ENCODE assay signal across 14 cellular contexts in the genomic region with DNA sequence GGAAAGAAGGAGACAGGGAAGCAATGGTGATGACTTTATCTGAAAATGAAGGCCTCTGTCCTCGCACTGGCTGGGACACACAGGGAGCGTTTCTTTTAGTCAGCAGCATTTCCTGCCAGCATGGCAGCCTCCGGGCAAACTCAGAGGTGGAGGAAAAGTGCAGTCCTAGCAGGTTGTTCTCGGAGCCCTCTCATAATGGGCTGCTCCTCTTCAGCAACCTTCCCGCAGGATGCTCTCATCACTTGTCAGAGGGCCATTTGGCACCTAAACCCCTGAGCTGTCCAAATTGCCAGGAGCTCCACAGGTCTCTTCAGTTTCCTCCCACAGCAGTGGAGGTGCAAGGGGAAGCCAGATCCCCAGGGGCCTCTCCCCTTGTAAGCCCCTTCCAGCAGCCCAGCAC. TPM values are rescaled to one million over a fixed set of nuclear protein-coding genes. Genes with fewer than 3 reads are reported as not detected.
DNase-seq lines count a peak whose midpoint lies in the region; ATAC-seq and TF ChIP-seq lines count a peak whose summit lies in the region.
"Had no signal": no experiment of that assay in that cellular context is flagged by ENCODE, and none has a peak within 500 bp of the region (broad histone marks: within the 10 kb centered on the region; RNA-seq: fewer than 3 reads in every experiment).

No MANE protein-coding gene starts in this region.

- intact Hi-C loops in IMR-90 (cut with micrococcal nuclease): loop anchor here (10.0 kb wide), 1 partner anchor 214 kb away; a partner anchor contains a TSS

- H4K91ac ChIP-seq in IMR-90 (ENCODE audit: insufficient read depth, low read depth, low read length): no peak overlapping the region

- H3K36me3 Mint-ChIP-seq in nephron progenitor cell (ENCODE audit: low read depth): peaks cover 10% of the 10 kb centered on the region

- no peak overlapping the region for H3K9ac ChIP-seq in IMR-90 (ENCODE audit: low read depth, low read length)

- H3K27me3 ChIP-seq in IMR-90 (ENCODE audit: control insufficient read depth, insufficient read depth, low read length): no peaks in the 10 kb centered on the region

- no peak overlapping the region; the same call in 1 of the 2 replicates for H3K23ac ChIP-seq in IMR-90 (ENCODE audit: low read depth, low read length)

- no peak overlapping the region for H3K56ac ChIP-seq in IMR-90 (ENCODE audit: extremely low read depth, insufficient read depth, low read length)

- peaks cover 8% of the 10 kb centered on the region for H3K27me3 Mint-ChIP-seq in nephron progenitor cell (ENCODE audit: low read depth, poor library complexity)
- H3K27me3 Mint-ChIP-seq: activated naive CD8-positive, alpha-beta T cell had no signal

- H3K27ac ChIP-seq in IMR-90 (ENCODE audit: insufficient read depth, low read length) (no peak overlapping the region), mesodermal cell (ENCODE audit: low read depth, low read length, severe bottlenecking) (peak overlapping the region; percentile 16)
- H3K27ac ChIP-seq: 22Rv1 had no signal

- no peak overlapping the region for H3K27ac Mint-ChIP-seq in nephron progenitor cell
- H3K27ac Mint-ChIP-seq: activated naive CD8-positive, alpha-beta T cell; nephron had no signal

- whole genome bisulfite sequencing in IMR-90 (ENCODE audit: extremely low coverage in 2 of 2, insufficient read length in 1 of 2), 2 experiments: 78% methylated on average over 3 of the region's 5 CpGs; no CpG with 5 or more reads in 1 of the 2 experiments
- 73 to 86% methylated on average over 4 to 5 of the region's 5 CpGs for WGBS in mesodermal cell (ENCODE audit: insufficient coverage in 2 of 2), 2 experiments

- peaks cover 39% of the 10 kb centered on the region for H3K4me1 Mint-ChIP-seq in nephron progenitor cell

- no peak overlapping the region for H2BK15ac ChIP-seq in IMR-90 (ENCODE audit: low read depth, low read length)

- H3K14ac ChIP-seq in IMR-90 (replicated peaks; ENCODE audit: low read depth, low read length): peak overlapping the region; percentile 45; the same call in 1 of the 2 replicates

- dilution Hi-C loops in IMR-90 (cut with HindIII; ENCODE audit: low sequenced_read_pairs, unreplicated experiment): no loop called here

- H3K36me3 ChIP-seq in IMR-90 (ENCODE audit: control insufficient read depth, insufficient read depth, low read length): no peaks in the 10 kb centered on the region
- H3K36me3 ChIP-seq in mesodermal cell (ENCODE audit: control insufficient read depth, insufficient read depth, low read length): no peaks in the 10 kb centered on the region

- H2BK20ac ChIP-seq in IMR-90 (ENCODE audit: low read depth, low read length): no peak overlapping the region

- no peak for TF ChIP-seq RAD21 in IMR-90 (IDR thresholded peaks at IDR 0.05; ENCODE audit: low read length)

- no peak overlapping the region for H3K4me2 ChIP-seq in IMR-90 (ENCODE audit: low read depth, low read length)

- in situ Hi-C loops in IMR-90 (cut with MboI; ENCODE audit: low sequenced_read_pairs): no loop called here

- H3K9me3 ChIP-seq in IMR-90 (ENCODE audit: control insufficient read depth, insufficient read depth, low read length): no peaks in the 10 kb centered on the region
- H3K9me3 ChIP-seq in mesodermal cell (ENCODE audit: control insufficient read depth, low read length): no peaks in the 10 kb centered on the region

- peak; percentile 19 for DNase-seq in DMS153 (lab: John Stamatoyannopoulos, UW)
- DNase-seq in DMS153 treated with DMSO at 0.1 percent for 48 hours (lab: John Stamatoyannopoulos, UW; ENCODE audit: unreplicated experiment): no peak
- DNase-seq in IMR-90: no peak
- peak; percentile 5 for DNase-seq in activated effector memory CD4-positive, alpha-beta T cell treated with Interleukin-2 at 50 U/mL for 16 hours
- DNase-seq in MV-4-11 (lab: John Stamatoyannopoulos, UW): no peak
- no peak for DNase-seq in nephron progenitor cell
- no peak for DNase-seq in LoVo (ENCODE audit: low spot score)

- H3K18ac ChIP-seq in IMR-90 (ENCODE audit: low read depth, low read length): no peak overlapping the region

- H4K8ac ChIP-seq in IMR-90 (ENCODE audit: low read depth in 2 of 2, low read length in 2 of 2): no peak overlapping the region

- CTCF ChIA-PET in IMR-90 (lab: Yijun Ruan, JAX): no interaction called here

- no peak overlapping the region for H2BK5ac ChIP-seq in IMR-90 (ENCODE audit: low read depth, low read length, poor library complexity, severe bottlenecking)

- no peak overlapping the region for H4K5ac ChIP-seq in IMR-90 (ENCODE audit: low read depth, low read length)

- H2AK5ac ChIP-seq in IMR-90 (ENCODE audit: low read depth, low read length): peak overlapping the region; percentile 0; the same call in 1 of the 2 replicates

- no peak overlapping the region for H3K4me3 Mint-ChIP-seq in nephron progenitor cell
- H3K4me3 Mint-ChIP-seq: activated naive CD8-positive, alpha-beta T cell; nephron had no signal

- BruUV-seq in IMR-90 (replicated peaks; lab: Mats Ljungman, UMichigan): no TSS peak

- peaks cover 42% of the 10 kb centered on the region for H4K20me1 ChIP-seq in IMR-90 (ENCODE audit: insufficient read depth, low read length)

- no peak for ATAC-seq in IMR-90 (ENCODE audit: low read depth)
- ATAC-seq: HCT116, left lobe of liver, Panc1 had no signal

- no peak for TF ChIP-seq POLR2A in IMR-90 (IDR thresholded peaks at IDR 0.05; ENCODE audit: low read depth, low read length)

- peaks cover 16% of the 10 kb centered on the region for H3K9me1 ChIP-seq in IMR-90 (ENCODE audit: insufficient read depth, low read length)

- H3K4me1 ChIP-seq in IMR-90 (ENCODE audit: control insufficient read depth, insufficient read depth, low read length): peaks cover 22% of the 10 kb centered on the region
- peaks cover 18% of the 10 kb centered on the region for H3K4me1 ChIP-seq in mesodermal cell (ENCODE audit: control insufficient read depth, insufficient read depth, low read length, poor library complexity, severe bottlenecking)

- no peak overlapping the region for H2AFZ ChIP-seq in IMR-90 (replicated peaks; ENCODE audit: low read length, poor library complexity)

- no peak overlapping the region for H2BK120ac ChIP-seq in IMR-90 (ENCODE audit: low read depth, low read length)

- H3K4me3 ChIP-seq in IMR-90 (ENCODE audit: insufficient read depth, low read depth, low read length): no peak overlapping the region
- no peak overlapping the region for H3K4me3 ChIP-seq in mesodermal cell (ENCODE audit: extremely low read depth, insufficient read depth, low read length, poor library complexity, severe bottlenecking)

- peaks cover 7% of the 10 kb centered on the region for H3K9me3 Mint-ChIP-seq in nephron progenitor cell

- no peak overlapping the region for H2AK9ac ChIP-seq in IMR-90 (replicated peaks; ENCODE audit: low read depth, low read length, poor library complexity)

- H3K79me1 ChIP-seq in IMR-90 (ENCODE audit: low read depth in 1 of 2, low read length in 2 of 2): peaks cover 42 to 62% of the 10 kb centered on the region in 2 experiments

- H3K4ac ChIP-seq in IMR-90 (ENCODE audit: low read depth, low read length): no peak overlapping the region

- TF ChIP-seq CTCF in IMR-90 (conservative IDR thresholded peaks at IDR 0.05; ENCODE audit: low read depth, low read length) (no peak), nephron progenitor cell (IDR thresholded peaks at IDR 0.05) (no peak)

- POLR2A ChIA-PET in IMR-90 (lab: Charles Lee; ENCODE audit: unreplicated experiment): no interaction called here

TF ChIP-seq in IMR-90, 13 proteins besides CTCF, POLR2A, EP300 and RAD21:
- TF ChIP-seq, protein P1, sequence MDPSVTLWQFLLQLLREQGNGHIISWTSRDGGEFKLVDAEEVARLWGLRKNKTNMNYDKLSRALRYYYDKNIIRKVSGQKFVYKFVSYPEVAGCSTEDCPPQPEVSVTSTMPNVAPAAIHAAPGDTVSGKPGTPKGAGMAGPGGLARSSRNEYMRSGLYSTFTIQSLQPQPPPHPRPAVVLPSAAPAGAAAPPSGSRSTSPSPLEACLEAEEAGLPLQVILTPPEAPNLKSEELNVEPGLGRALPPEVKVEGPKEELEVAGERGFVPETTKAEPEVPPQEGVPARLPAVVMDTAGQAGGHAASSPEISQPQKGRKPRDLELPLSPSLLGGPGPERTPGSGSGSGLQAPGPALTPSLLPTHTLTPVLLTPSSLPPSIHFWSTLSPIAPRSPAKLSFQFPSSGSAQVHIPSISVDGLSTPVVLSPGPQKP (IDR thresholded peaks at IDR 0.05; ENCODE audit: borderline replicate concordance, low read depth, low read length): no peak
- TF ChIP-seq SMC3 (IDR thresholded peaks at IDR 0.05; ENCODE audit: low read depth, low read length): no peak
- TF ChIP-seq, protein P2, sequence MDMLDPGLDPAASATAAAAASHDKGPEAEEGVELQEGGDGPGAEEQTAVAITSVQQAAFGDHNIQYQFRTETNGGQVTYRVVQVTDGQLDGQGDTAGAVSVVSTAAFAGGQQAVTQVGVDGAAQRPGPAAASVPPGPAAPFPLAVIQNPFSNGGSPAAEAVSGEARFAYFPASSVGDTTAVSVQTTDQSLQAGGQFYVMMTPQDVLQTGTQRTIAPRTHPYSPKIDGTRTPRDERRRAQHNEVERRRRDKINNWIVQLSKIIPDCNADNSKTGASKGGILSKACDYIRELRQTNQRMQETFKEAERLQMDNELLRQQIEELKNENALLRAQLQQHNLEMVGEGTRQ (IDR thresholded peaks at IDR 0.05; ENCODE audit: low read depth, low read length): no peak

RNA-seq across cellular contexts. Expression of a gene that starts 6.2 kb away (rescaled TPM):
- 11.8 and 25.8 TPM in 2 replicates for total RNA-seq in IMR-90 (2012; rRNA removed)
- polyA plus RNA-seq in IMR-90 (2012; rRNA removed): 12.8 and 16.4 TPM in 2 replicates
- 2.3 and 4.0 TPM in 2 replicates for polyA plus RNA-seq in IMR-90 (2012; cell fraction: cytosol; rRNA removed)
- polyA plus RNA-seq in IMR-90 (2012; cell fraction: nucleus; rRNA removed; ENCODE audit: low replicate concordance): 0.84 and 11.9 TPM in 2 replicates
- 25.0 TPM for polyA plus RNA-seq in mesodermal cell (2013, experiment 1 of 2)
- polyA plus RNA-seq in mesodermal cell (2013, experiment 2 of 2): 27.5 TPM

Comparison
In these comparisons a context has a peak if more than half of its experiments do, and no peak if none do; other contexts are left out.
1. DNase-seq: peak in DMS153 (single experiment) and activated effector memory CD4-positive, alpha-beta T cell treated with Interleukin-2 at 50 U/mL for 16 hours (single experiment); none in DMS153 treated with DMSO at 0.1 percent for 48 hours (single experiment), IMR-90 (single experiment), MV-4-11 (single experiment), nephron progenitor cell (single experiment) and LoVo (single experiment).